8 cellular contexts compared by ENCODE assay signal in genomic region chr15:43330780-43331086, GRCh38. TPM values are rescaled to one million over a fixed set of nuclear protein-coding genes. Genes with fewer than 3 reads are reported as not detected.
A peak's percentile ranks its signal among the peaks of the same experiment; 100 is the strongest.
DNase-seq lines count a peak whose midpoint lies in the region; ATAC-seq, FAIRE-seq and TF ChIP-seq lines count a peak whose summit lies in the region.

No MANE protein-coding gene starts in this region.

- peak overlapping the region; percentile 79 to 93 (median 86); a peak in 20 of 22 replicates for H3K27ac ChIP-seq in BLaER1 treated with 17β-estradiol and CSF1 and Interleukin-3, amounts not matched to agents 10 nM and 100 nM
- 0 out of 2 replicates have a peak overlapping the region, but pooled peaks have one; percentile 89 for H3K27ac ChIP-seq in H1 (ENCODE audit: low read depth, low read length)
- peak overlapping the region; percentile 88 for H3K27ac ChIP-seq in parathyroid adenoma

- H3K27me3 ChIP-seq in BLaER1 treated with 17β-estradiol and CSF1 and Interleukin-3, amounts not matched to agents 10 nM and 100 nM: no peaks in the 10 kb centered on the region
- H3K27me3 ChIP-seq in H1 (replicated peaks in 1 of 4; ENCODE audit: control insufficient read depth in 3 of 4, extremely low read depth in 1 of 4, insufficient read depth in 3 of 4, low read length in 3 of 4): no peaks in the 10 kb centered on the region
- no peaks in the 10 kb centered on the region for H3K27me3 ChIP-seq in parathyroid adenoma (ENCODE audit: control insufficient read depth, insufficient read depth, low read length)

- no peak overlapping the region for H2BK20ac ChIP-seq in H1 (ENCODE audit: low read length)

- no peak overlapping the region for H2BK12ac ChIP-seq in H1 (ENCODE audit: low read depth, low read length)

- peak; percentile 28 for ATAC-seq in GM21390 (IDR thresholded peaks at IDR 0.05; ENCODE audit: unreplicated experiment)

- no peak overlapping the region for H3K14ac ChIP-seq in H1 (ENCODE audit: insufficient read length)

- no peak for TF ChIP-seq EP300 in H1 (IDR thresholded peaks at IDR 0.05; ENCODE audit: borderline replicate concordance in 1 of 2, low read depth in 2 of 2, low read length in 2 of 2)

- H3K23me2 ChIP-seq in H1 (ENCODE audit: low read depth, low read length): peaks cover 7% of the 10 kb centered on the region

- CTCF ChIA-PET in H1 (lab: Charles Lee; ENCODE audit: partially characterized antibody): no interaction called here

- WGBS in H1 (ENCODE audit: extremely low coverage in 1 of 2, insufficient coverage in 1 of 2, insufficient read length in 1 of 2, insufficient replicate concordance in 2 of 2, low coverage in 1 of 2, low lambda C conversion rate in 2 of 2, missing lambda C conversion rate in 1 of 2), 2 experiments: 11% methylated on average over 7 of the region's 7 CpGs; no CpG with 5 or more reads in 1 of the 2 experiments

- 0 out of 2 replicates have a peak overlapping the region, but pooled peaks have one; percentile 44 for H3K18ac ChIP-seq in H1 (ENCODE audit: extremely low read depth, low read length)

- peaks cover 10 to 24% (median 17%) of the 10 kb centered on the region in 11 experiments; a peak in 21 of 22 replicates for H3K36me3 ChIP-seq in BLaER1 treated with 17β-estradiol and CSF1 and Interleukin-3, amounts not matched to agents 10 nM and 100 nM
- H3K36me3 ChIP-seq in H1 (ENCODE audit: control insufficient read depth in 2 of 4, insufficient read depth in 4 of 4, low read length in 3 of 4) (peaks cover 0 to 5% (median 4%) of the 10 kb centered on the region in 4 experiments; a peak in 3 of 8 replicates), parathyroid adenoma (ENCODE audit: control insufficient read depth, insufficient read depth, low read length) (no peaks in the 10 kb centered on the region)

- H2AK5ac ChIP-seq in H1 (ENCODE audit: low read depth, low read length): no peak overlapping the region

- peaks cover 0 to 12% of the 10 kb centered on the region in 2 experiments; a peak in 2 of 4 replicates for H3K79me2 ChIP-seq in H1 (ENCODE audit: control insufficient read depth in 1 of 2, insufficient read depth in 2 of 2, low read length in 2 of 2)
- H3K79me2 ChIP-seq in parathyroid adenoma: no peaks in the 10 kb centered on the region

- H2BK15ac ChIP-seq in H1 (ENCODE audit: low read length): no peak overlapping the region

- peak overlapping the region; percentile 63 to 81 (median 70) for H3K4me3 ChIP-seq in BLaER1 treated with 17β-estradiol and CSF1 and Interleukin-3, amounts not matched to agents 10 nM and 100 nM
- H3K4me3 ChIP-seq in LNCaP clone FGC (ENCODE audit: low read depth, low read length): peak overlapping the region; percentile 94
- peak overlapping the region; percentile 73 to 90 (median 83) for H3K4me3 ChIP-seq in H1 (ENCODE audit: extremely low read depth in 1 of 4, insufficient read depth in 2 of 4, low read depth in 3 of 4, low read length in 4 of 4)
- peak overlapping the region; percentile 98 for H3K4me3 ChIP-seq in parathyroid adenoma (ENCODE audit: low read depth, low read length)

- H2BK5ac ChIP-seq in H1 (ENCODE audit: low read depth, low read length): no peak overlapping the region

- H3K4ac ChIP-seq in H1 (replicated peaks; ENCODE audit: insufficient read length, low read depth, low read length): no peak overlapping the region

- DNase-seq in LNCaP clone FGC (ENCODE audit: low read depth): no peak
- DNase-seq in H1 (ENCODE audit: low read depth in 1 of 2, low spot score in 2 of 2): no peak
- no peak for DNase-seq in NCI-H82 (lab: John Stamatoyannopoulos, UW)
- no peak for DNase-seq in NCI-H774 (lab: John Stamatoyannopoulos, UW)
- no peak for DNase-seq in activated effector memory CD4-positive, alpha-beta T cell treated with anti-CD3 and anti-CD28 coated beads, Interleukin-2, amount 50 U/mL, for 16 hours

- H3K4me1 ChIP-seq in BLaER1 treated with 17β-estradiol and CSF1 and Interleukin-3, amounts not matched to agents 10 nM and 100 nM: peaks cover 13 to 28% (median 21%) of the 10 kb centered on the region in 10 experiments
- peaks cover 4 to 10% (median 5%) of the 10 kb centered on the region in 4 experiments; a peak in 6 of 7 replicates for H3K4me1 ChIP-seq in H1 (replicated peaks in 1 of 4; ENCODE audit: control insufficient read depth in 3 of 4, insufficient read depth in 4 of 4, low read length in 3 of 4)
- H3K4me1 ChIP-seq in parathyroid adenoma: peaks cover 9% of the 10 kb centered on the region

- H3K79me1 ChIP-seq in H1 (ENCODE audit: low read depth, low read length): peaks cover 3% of the 10 kb centered on the region; the same call in 1 of the 2 replicates

- FAIRE-seq in H1 (lab: Jason Lieb, UNC): no peak

- H3K56ac ChIP-seq in H1 (replicated peaks; ENCODE audit: insufficient read length, low read depth, low read length): no peak overlapping the region

- TF ChIP-seq CTCF in LNCaP clone FGC (IDR thresholded peaks at IDR 0.05; ENCODE audit: control insufficient read depth, extremely low read depth, insufficient read depth) (no peak), H1 (IDR thresholded peaks at IDR 0.05; ENCODE audit: control extremely low read depth in 1 of 3, insufficient read depth in 1 of 3, low read depth in 1 of 3, low read length in 3 of 3) (no peak), parathyroid adenoma (IDR thresholded peaks at IDR 0.05) (no peak)

- no peak for TF ChIP-seq RAD21 in H1 (IDR thresholded peaks at IDR 0.05 in 1 of 2, conservative IDR thresholded peaks at IDR 0.05 in 1 of 2; ENCODE audit: low read depth in 2 of 2, low read length in 2 of 2)

- H3K23ac ChIP-seq in H1 (ENCODE audit: insufficient read length): no peak overlapping the region

- POLR2A ChIA-PET in H1 (lab: Charles Lee; ENCODE audit: partially characterized antibody): interaction anchor here (0.6 to 1.1 kb wide), 2 partner anchors 9 to 12 kb away, joined by 3 read pairs; no protein-coding TSS in a partner anchor

- H4K91ac ChIP-seq in H1 (replicated peaks; ENCODE audit: insufficient read length, low read length): no peak overlapping the region

- H2AFZ ChIP-seq in H1 (ENCODE audit: low read length) (peak overlapping the region; percentile 98), parathyroid adenoma (peak overlapping the region; percentile 96)

- H4K20me1 ChIP-seq in BLaER1 treated with 17β-estradiol and CSF1 and Interleukin-3, amounts not matched to agents 10 nM and 100 nM: no peaks in the 10 kb centered on the region
- H4K20me1 ChIP-seq in H1 (replicated peaks in 1 of 2; ENCODE audit: control insufficient read depth in 1 of 2, insufficient read depth in 2 of 2, low read length in 2 of 2): peaks cover 0 to 5% of the 10 kb centered on the region in 2 experiments

- H3K9ac ChIP-seq in BLaER1 treated with 17β-estradiol and CSF1 and Interleukin-3, amounts not matched to agents 10 nM and 100 nM: peak overlapping the region; percentile 75 to 86 (median 84); a peak in 21 of 22 replicates
- H3K9ac ChIP-seq in H1 (replicated peaks in 1 of 4; ENCODE audit: extremely low read depth in 1 of 4, low read depth in 3 of 4, low read length in 3 of 4) (peak overlapping the region in 3 of 4 experiments; percentile 47 to 87 (median 56); a peak in 5 of 7 replicates), parathyroid adenoma (no peak overlapping the region)

- peaks cover 0 to 23% (median 18%) of the 10 kb centered on the region in 11 experiments; a peak in 18 of 22 replicates for H3K9me3 ChIP-seq in BLaER1 treated with 17β-estradiol and CSF1 and Interleukin-3, amounts not matched to agents 10 nM and 100 nM (replicated peaks in 1 of 11)
- H3K9me3 ChIP-seq in H1 (ENCODE audit: insufficient read depth in 2 of 2, low read depth in 1 of 2, low read length in 1 of 2) (no peaks in the 10 kb centered on the region), parathyroid adenoma (ENCODE audit: control insufficient read depth, low read length) (no peaks in the 10 kb centered on the region)

- TF ChIP-seq POLR2A in H1 (IDR thresholded peaks at IDR 0.05; ENCODE audit: control extremely low read depth in 1 of 2, low read depth in 2 of 2, low read length in 2 of 2): no peak

- H3K4me2 ChIP-seq in BLaER1 treated with 17β-estradiol and CSF1 and Interleukin-3, amounts not matched to agents 10 nM and 100 nM: peak overlapping the region; percentile 84 to 99 (median 93)
- peak overlapping the region; percentile 80 to 93 for H3K4me2 ChIP-seq in H1 (ENCODE audit: insufficient read depth in 1 of 2, low read depth in 2 of 2, low read length in 2 of 2)
- H3K4me2 ChIP-seq in parathyroid adenoma (ENCODE audit: low read length): peak overlapping the region; percentile 97

- peak overlapping the region; percentile 10 for H4K5ac ChIP-seq in H1 (ENCODE audit: insufficient read length, low read depth, low read length)

- H2BK120ac ChIP-seq in H1 (replicated peaks; ENCODE audit: low read depth, low read length): no peak overlapping the region

- no peak overlapping the region for H4K8ac ChIP-seq in H1 (ENCODE audit: extremely low read depth, insufficient read depth, low read length)

RNA-seq across cellular contexts. Expression of gene LCMT2, which starts 0.4 kb away (rescaled TPM):
- total RNA-seq in H1 (2021; fragmentation: NEBNext Ultra II Directional; extraction: Animal tissue kit (Norgen Biotek cat#: 25700)): 9.3 and 11.2 TPM in 2 replicates
- 7.1 and 11.9 TPM in 2 replicates for polyA plus RNA-seq in H1 (2011; rRNA removed)
- 10.4 TPM for polyA plus RNA-seq in H1 (2011; cell fraction: cytosol; rRNA removed)
- polyA plus RNA-seq in H1 (2011; cell fraction: nucleus; rRNA removed): 8.3 TPM
- 9.1 to 12.6 TPM (median 10.2 TPM) in 4 replicates for polyA plus RNA-seq in H1 (2012, experiment 1 of 2)
- 4.7 TPM for polyA plus RNA-seq in H1 (2012, experiment 2 of 2)
- polyA plus RNA-seq in H1 (2013, experiment 1 of 2): 5.0 TPM
- polyA plus RNA-seq in H1 (2013, experiment 2 of 2): 5.3 TPM
- polyA minus RNA-seq in H1 (2011; rRNA and poly(A)+ RNA removed): 24.5 and 29.2 TPM in 2 replicates
- polyA minus RNA-seq in H1 (2011; cell fraction: cytosol; rRNA and poly(A)+ RNA removed): 10.7 TPM
- polyA minus RNA-seq in H1 (2011; cell fraction: nucleus; rRNA and poly(A)+ RNA removed): 14.6 TPM

RNA-seq across cellular contexts. Expression of gene TGM7, which starts 28.7 kb away (rescaled TPM):
- total RNA-seq in H1 (2021; fragmentation: NEBNext Ultra II Directional; extraction: Animal tissue kit (Norgen Biotek cat#: 25700)): not detected in 2 replicates
- polyA plus RNA-seq in H1 (2011; rRNA removed): 0.05 TPM in 1 of 2 replicates, not detected in the other
- polyA plus RNA-seq in H1 (2011; cell fraction: cytosol; rRNA removed): 0.19 TPM
- 0.53 TPM for polyA plus RNA-seq in H1 (2011; cell fraction: nucleus; rRNA removed)
- not detected in 4 replicates for polyA plus RNA-seq in H1 (2012, experiment 1 of 2)
- not detected for polyA plus RNA-seq in H1 (2012, experiment 2 of 2)
- polyA plus RNA-seq in H1 (2013, experiment 1 of 2): 0.02 TPM
- not detected for polyA plus RNA-seq in H1 (2013, experiment 2 of 2)
- not detected in 2 replicates for polyA minus RNA-seq in H1 (2011; rRNA and poly(A)+ RNA removed)
- polyA minus RNA-seq in H1 (2011; cell fraction: cytosol; rRNA and poly(A)+ RNA removed): not detected
- polyA minus RNA-seq in H1 (2011; cell fraction: nucleus; rRNA and poly(A)+ RNA removed): not detected

RNA-seq across cellular contexts. Expression of gene ZSCAN29, which starts 40.1 kb away (rescaled TPM):
- 38.6 and 41.3 TPM in 2 replicates for total RNA-seq in H1 (2021; fragmentation: NEBNext Ultra II Directional; extraction: Animal tissue kit (Norgen Biotek cat#: 25700))
- polyA plus RNA-seq in H1 (2011; rRNA removed): 6.4 and 9.5 TPM in 2 replicates
- 11.7 TPM for polyA plus RNA-seq in H1 (2011; cell fraction: cytosol; rRNA removed)
- polyA plus RNA-seq in H1 (2011; cell fraction: nucleus; rRNA removed): 19.2 TPM
- polyA plus RNA-seq in H1 (2012, experiment 1 of 2): 16.9 to 21.0 TPM (median 20.4 TPM) in 4 replicates
- polyA plus RNA-seq in H1 (2012, experiment 2 of 2): 2.2 TPM
- polyA plus RNA-seq in H1 (2013, experiment 1 of 2): 17.6 TPM
- polyA plus RNA-seq in H1 (2013, experiment 2 of 2): 16.6 TPM
- polyA minus RNA-seq in H1 (2011; rRNA and poly(A)+ RNA removed): 13.3 and 15.8 TPM in 2 replicates
- polyA minus RNA-seq in H1 (2011; cell fraction: cytosol; rRNA and poly(A)+ RNA removed): 16.7 TPM
- 21.1 TPM for polyA minus RNA-seq in H1 (2011; cell fraction: nucleus; rRNA and poly(A)+ RNA removed)

RNA-seq across cellular contexts. Expression of gene TUBGCP4, which starts 40.2 kb away (rescaled TPM):
- total RNA-seq in H1 (2021; fragmentation: NEBNext Ultra II Directional; extraction: Animal tissue kit (Norgen Biotek cat#: 25700)): 23.1 and 23.4 TPM in 2 replicates
- polyA plus RNA-seq in H1 (2011; rRNA removed): 7.2 and 7.3 TPM in 2 replicates
- polyA plus RNA-seq in H1 (2011; cell fraction: cytosol; rRNA removed): 8.1 TPM
- 14.7 TPM for polyA plus RNA-seq in H1 (2011; cell fraction: nucleus; rRNA removed)
- polyA plus RNA-seq in H1 (2012, experiment 1 of 2): 12.0 to 16.1 TPM (median 13.3 TPM) in 4 replicates
- polyA plus RNA-seq in H1 (2012, experiment 2 of 2): 5.5 TPM
- polyA plus RNA-seq in H1 (2013, experiment 1 of 2): 13.4 TPM
- polyA plus RNA-seq in H1 (2013, experiment 2 of 2): 11.7 TPM
- polyA minus RNA-seq in H1 (2011; rRNA and poly(A)+ RNA removed): 28.3 and 33.3 TPM in 2 replicates
- 15.3 TPM for polyA minus RNA-seq in H1 (2011; cell fraction: cytosol; rRNA and poly(A)+ RNA removed)
- polyA minus RNA-seq in H1 (2011; cell fraction: nucleus; rRNA and poly(A)+ RNA removed): 37.2 TPM
